Comparison of ENCODE assay signal across 13 cellular contexts in the genomic region with DNA sequence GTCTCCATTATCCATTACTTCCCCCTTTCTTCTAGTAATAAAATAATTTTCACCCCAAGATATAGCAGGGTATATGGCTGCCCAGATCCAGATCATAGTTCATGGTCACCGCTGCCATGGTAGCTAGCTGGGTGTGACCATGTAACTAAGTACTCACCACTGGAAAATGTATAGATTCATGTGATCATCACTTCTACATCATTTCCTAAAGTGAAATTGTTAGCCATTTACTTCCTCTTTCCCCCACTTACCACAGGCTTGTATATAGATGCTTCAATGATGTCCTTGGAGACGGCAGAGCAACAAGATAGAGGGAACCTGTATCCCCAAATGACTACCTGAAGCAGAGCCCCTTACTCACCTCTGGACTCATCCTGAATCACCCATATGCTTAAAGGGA. TPM values are rescaled to one million over a fixed set of nuclear protein-coding genes. Genes with fewer than 3 reads are reported as not detected.
DNase-seq lines count a peak whose midpoint lies in the region; ATAC-seq, FAIRE-seq and TF ChIP-seq lines count a peak whose summit lies in the region.
"Had no signal": no experiment of that assay in that cellular context is flagged by ENCODE, and none has a peak within 500 bp of the region (broad histone marks: within the 10 kb centered on the region; RNA-seq: fewer than 3 reads in every experiment).

No MANE protein-coding gene starts in this region.

- BruUV-seq in HepG2 (replicated peaks; lab: Mats Ljungman, UMichigan): no TSS peak
- BruUV-seq in endothelial cell of umbilical vein (replicated peaks; lab: Mats Ljungman, UMichigan): no TSS peak

- no peaks in the 10 kb centered on the region for H3K27me3 ChIP-seq in right lobe of liver
- no peaks in the 10 kb centered on the region for H3K27me3 ChIP-seq in HepG2 (ENCODE audit: control insufficient read depth in 1 of 2, insufficient read depth in 2 of 2, low read length in 2 of 2)
- no peaks in the 10 kb centered on the region for H3K27me3 ChIP-seq in endothelial cell of umbilical vein (ENCODE audit: control insufficient read depth in 2 of 2, insufficient read depth in 2 of 2, low read length in 2 of 2)
- H3K27me3 ChIP-seq: ascending aorta, pancreas, thyroid gland had no signal

- intact Hi-C loops in right lobe of liver (cut with DNase I) (no loop called here), HepG2 (cut with micrococcal nuclease; ENCODE audit: unreplicated experiment) (no loop called here), endothelial cell of umbilical vein (cut with micrococcal nuclease) (loop anchor here (2.0 to 5.0 kb wide), 2 partner anchors 22 to 51 kb away; a partner anchor contains a TSS)

- TF ChIP-seq CTCF in right lobe of liver (IDR thresholded peaks at IDR 0.05) (no peak), HepG2 (CRISPR knock-in tag; IDR thresholded peaks at IDR 0.05) (no peak), endothelial cell of umbilical vein (IDR thresholded peaks at IDR 0.05; ENCODE audit: extremely low read depth in 1 of 2, insufficient read depth in 1 of 2, low read depth in 1 of 2, low read length in 2 of 2) (no peak), omental fat pad (IDR thresholded peaks at IDR 0.05) (no peak)

- TF ChIP-seq RAD21 in HepG2 (CRISPR knock-in tag; IDR thresholded peaks at IDR 0.05): no peak

- H3K9me3 ChIP-seq in right lobe of liver (no peaks in the 10 kb centered on the region), HepG2 (ENCODE audit: low read length) (no peaks in the 10 kb centered on the region), endothelial cell of umbilical vein (replicated peaks; ENCODE audit: control insufficient read depth, insufficient read depth, low read length) (no peaks in the 10 kb centered on the region)
- H3K9me3 ChIP-seq: ascending aorta, pancreas, thyroid gland had no signal

- TF ChIP-seq EP300 in HepG2 (IDR thresholded peaks at IDR 0.05; ENCODE audit: low read depth in 2 of 2, low read length in 2 of 2): no peak
- no peak for TF ChIP-seq EP300 in HepG2 (CRISPR knock-in tag; IDR thresholded peaks at IDR 0.05; ENCODE audit: borderline replicate concordance)

- H3K27ac ChIP-seq in right lobe of liver (no peak overlapping the region), HepG2 (ENCODE audit: extremely low read length, insufficient read depth, low read length) (no peak overlapping the region), endothelial cell of umbilical vein (ENCODE audit: insufficient read depth, low read depth, low read length) (peak overlapping the region; percentile 73)
- H3K27ac ChIP-seq: ascending aorta, thyroid gland had no signal

- H3K79me2 ChIP-seq in HepG2 (ENCODE audit: insufficient read depth, low read length) (no peaks in the 10 kb centered on the region), endothelial cell of umbilical vein (ENCODE audit: control insufficient read depth, insufficient read depth, low read length) (no peaks in the 10 kb centered on the region)

- H2AFZ ChIP-seq in HepG2 (ENCODE audit: low read length): no peak overlapping the region
- peak overlapping the region; percentile 76 for H2AFZ ChIP-seq in endothelial cell of umbilical vein (ENCODE audit: low read depth, low read length)

- H3K4me3 ChIP-seq in right lobe of liver (no peak overlapping the region), HepG2 (replicated peaks in 1 of 3; ENCODE audit: insufficient read depth in 1 of 3, low read depth in 2 of 3, low read length in 3 of 3) (no peak overlapping the region), endothelial cell of umbilical vein (replicated peaks in 1 of 3; ENCODE audit: insufficient read depth in 1 of 3, low read depth in 1 of 3, low read length in 3 of 3) (no peak overlapping the region)
- H3K4me3 ChIP-seq: ascending aorta, pancreas, thyroid gland had no signal

- ATAC-seq in right lobe of liver (peak; percentile 19 to 45 (median 28)), HepG2 (no peak), omental fat pad (ENCODE audit: low FRiP score) (no peak), HG02610 (IDR thresholded peaks at IDR 0.05; ENCODE audit: unreplicated experiment) (no peak)

- H3K9me1 ChIP-seq in endothelial cell of umbilical vein (replicated peaks; ENCODE audit: control insufficient read depth, extremely low read depth, insufficient read depth, low read length): no peaks in the 10 kb centered on the region

- WGBS in right lobe of liver (ENCODE audit: insufficient coverage, low coverage, low lambda C conversion rate, missing lambda C conversion rate): 79% methylated on average over 2 of the region's 2 CpGs
- WGBS in HepG2 (ENCODE audit: low lambda C conversion rate): 69% methylated on average over 2 of the region's 2 CpGs

- H4K20me1 ChIP-seq in HepG2 (ENCODE audit: insufficient read depth, low read length) (no peaks in the 10 kb centered on the region), endothelial cell of umbilical vein (replicated peaks; ENCODE audit: control insufficient read depth, extremely low read depth, insufficient read depth, low read length) (no peaks in the 10 kb centered on the region)

- in situ Hi-C loops in HepG2 (cut with HindIII; ENCODE audit: extremely low pct_ligation_motif_present, low pct_unique_long_range_greater_than_20kb): no loop called here

- POLR2A ChIA-PET in HepG2 (lab: Yijun Ruan, JAX): interaction anchor here (1.9 kb wide), 1 partner anchor 23 kb away, joined by 6 read pairs; a partner anchor contains a TSS
- POLR2A ChIA-PET in endothelial cell of umbilical vein (lab: Charles Lee): no interaction called here

- FAIRE-seq in HepG2 (lab: Jason Lieb, UNC): no peak
- no peak for FAIRE-seq in RCC 7860 (lab: Jason Lieb, UNC)
- no peak for FAIRE-seq in endothelial cell of umbilical vein (lab: Jason Lieb, UNC)
- no peak for FAIRE-seq in HTR-8/SVneo (lab: Jason Lieb, UNC)
- FAIRE-seq: pancreas had no signal

- no peak for DNase-seq in right lobe of liver
- DNase-seq in HepG2 (ENCODE audit: low spot score): no peak
- peak; percentile 49 for DNase-seq in RCC 7860 (ENCODE audit: low spot score)
- peak; percentile 31 for DNase-seq in endothelial cell of umbilical vein (ENCODE audit: low read depth, low spot score)
- no peak for DNase-seq in HTR-8/SVneo (ENCODE audit: insufficient read length, low spot score)
- no peak for DNase-seq in omental fat pad (ENCODE audit: low spot score)
- DNase-seq in effector CD4-positive, alpha-beta T cell: no peak
- DNase-seq: activated CD4-positive, alpha-beta memory T cell treated with anti-CD3 and anti-CD28 coated beads, Interleukin-2, amount 10 ng/mL, durations not matched to agents 7 days and 5 days; NCI-H2029 treated with DMSO at 0.1 percent for 48 hours; pancreas; thyroid gland had no signal

- dilution Hi-C loops in endothelial cell of umbilical vein (cut with MboI; ENCODE audit: extremely low pct_ligation_motif_present, low sequenced_read_pairs): no loop called here

- H3K9ac ChIP-seq in HepG2 (ENCODE audit: insufficient read depth, low read depth, low read length) (no peak overlapping the region), endothelial cell of umbilical vein (replicated peaks; ENCODE audit: extremely low read depth, insufficient read depth, low read length) (no peak overlapping the region)

- no peak overlapping the region for H3K4me2 ChIP-seq in HepG2 (ENCODE audit: low read depth, low read length)
- H3K4me2 ChIP-seq in endothelial cell of umbilical vein (ENCODE audit: insufficient read depth, low read length): no peak overlapping the region

- no peaks in the 10 kb centered on the region for H3K4me1 ChIP-seq in right lobe of liver
- peaks cover 13% of the 10 kb centered on the region for H3K4me1 ChIP-seq in HepG2 (ENCODE audit: insufficient read depth, low read length)
- peaks cover 21% of the 10 kb centered on the region for H3K4me1 ChIP-seq in endothelial cell of umbilical vein (ENCODE audit: control insufficient read depth, extremely low read depth, insufficient read depth, low read length)
- H3K4me1 ChIP-seq: ascending aorta, pancreas, thyroid gland had no signal

- CTCF ChIA-PET in HepG2 (lab: Yijun Ruan, JAX; ENCODE audit: low intra/inter-chr PET ratio, low total read pairs): interaction anchor here (2.5 kb wide), 1 partner anchor 20 kb away, joined by 17 read pairs; no protein-coding TSS in a partner anchor
- CTCF ChIA-PET in endothelial cell of umbilical vein (lab: Charles Lee): interaction anchor here (1.2 to 1.9 kb wide), 5 partner anchors 20 to 98 kb away, joined by 3 to 11 read pairs (median 4); no protein-coding TSS in a partner anchor

- H3K36me3 ChIP-seq in right lobe of liver (no peaks in the 10 kb centered on the region), HepG2 (replicated peaks in 1 of 2; ENCODE audit: control insufficient read depth in 1 of 2, insufficient read depth in 2 of 2, low read length in 2 of 2) (no peaks in the 10 kb centered on the region), endothelial cell of umbilical vein (ENCODE audit: control insufficient read depth in 2 of 2, extremely low read depth in 1 of 2, insufficient read depth in 2 of 2, low read length in 2 of 2) (no peaks in the 10 kb centered on the region)
- H3K36me3 ChIP-seq: ascending aorta, pancreas, thyroid gland had no signal

- TF ChIP-seq POLR2A in right lobe of liver (IDR thresholded peaks at IDR 0.05): no peak
- TF ChIP-seq POLR2A in HepG2 (IDR thresholded peaks at IDR 0.05; ENCODE audit: insufficient read depth in 1 of 2, low read depth in 2 of 2, low read length in 2 of 2): no peak
- TF ChIP-seq POLR2A in endothelial cell of umbilical vein (IDR thresholded peaks at IDR 0.05; ENCODE audit: low read depth, low read length): no peak

RNA-seq across cellular contexts. Expression of a gene that starts 22.7 kb away (rescaled TPM):
- 10 to 100 TPM in 1 of 6 experiments, 1 to 10 TPM in 5; 6.6 to 10.2 (median 7.3) TPM for total RNA-seq in right lobe of liver
- 19.7 and 26.3 TPM in 2 replicates for total RNA-seq in HepG2 (2016; rRNA removed; fragmentation: Illumina TruSeq; extraction: Trizol)
- total RNA-seq in HepG2 (2016; cell fraction: cytosol; rRNA removed; fragmentation: Illumina TruSeq; extraction: Trizol; ENCODE audit: low read depth): 9.5 and 9.6 TPM in 2 replicates
- total RNA-seq in HepG2 (2016; cell fraction: insoluble cytoplasmic fraction; rRNA removed; fragmentation: Illumina TruSeq; extraction: Trizol): 17.2 and 24.4 TPM in 2 replicates
- total RNA-seq in HepG2 (2016; cell fraction: membrane; rRNA removed; fragmentation: Illumina TruSeq; extraction: Trizol): 7.9 and 8.4 TPM in 2 replicates
- total RNA-seq in HepG2 (2016; cell fraction: nucleus; rRNA removed; fragmentation: Illumina TruSeq; extraction: Trizol): 15.7 and 18.2 TPM in 2 replicates
- polyA plus RNA-seq in HepG2 (2011; rRNA removed): 12.2 and 13.9 TPM in 2 replicates
- 5.6 and 7.2 TPM in 2 replicates for polyA plus RNA-seq in HepG2 (2011; cell fraction: cytosol; rRNA removed)
- polyA plus RNA-seq in HepG2 (2011; cell fraction: nucleus; rRNA removed): 7.5 and 7.6 TPM in 2 replicates
- polyA plus RNA-seq in HepG2 (2012): 7.5 and 7.9 TPM in 2 replicates
- polyA plus RNA-seq in HepG2 (2016; cell fraction: cytosol; fragmentation: Illumina TruSeq; extraction: Trizol; ENCODE audit: low read depth): 0.67 and 1.0 TPM in 2 replicates
- 11.7 and 12.0 TPM in 2 replicates for polyA plus RNA-seq in HepG2 (2016; cell fraction: insoluble cytoplasmic fraction; fragmentation: Illumina TruSeq; extraction: Trizol; ENCODE audit: low read depth)
- 1.4 and 1.6 TPM in 2 replicates for polyA plus RNA-seq in HepG2 (2016; cell fraction: membrane; fragmentation: Illumina TruSeq; extraction: Trizol; ENCODE audit: low read depth)
- polyA plus RNA-seq in HepG2 (2016; cell fraction: nucleus; fragmentation: Illumina TruSeq; extraction: Trizol; ENCODE audit: insufficient read depth, low read depth): 16.9 and 17.5 TPM in 2 replicates
- polyA minus RNA-seq in HepG2 (2011; rRNA and poly(A)+ RNA removed; ENCODE audit: low replicate concordance): 26.2 and 75.0 TPM in 2 replicates
- polyA minus RNA-seq in HepG2 (2011; cell fraction: cytosol; rRNA and poly(A)+ RNA removed): 11.7 and 13.3 TPM in 2 replicates
- polyA minus RNA-seq in HepG2 (2011; cell fraction: nucleus; rRNA and poly(A)+ RNA removed): 20.0 and 20.3 TPM in 2 replicates
- 29.7 and 33.0 TPM in 2 replicates for total RNA-seq in endothelial cell of umbilical vein
- polyA plus RNA-seq in endothelial cell of umbilical vein: 12.7 TPM in 2 replicates
- polyA plus RNA-seq in endothelial cell of umbilical vein (2011; cell fraction: cytosol; rRNA removed): 12.8 and 13.3 TPM in 2 replicates
- polyA plus RNA-seq in endothelial cell of umbilical vein (2011; cell fraction: nucleus; rRNA removed): 26.0 and 29.2 TPM in 2 replicates
- polyA plus RNA-seq in endothelial cell of umbilical vein (2012): 12.6 and 18.4 TPM in 2 replicates
- 62.7 and 63.8 TPM in 2 replicates for polyA minus RNA-seq in endothelial cell of umbilical vein
- 14.5 TPM for polyA minus RNA-seq in endothelial cell of umbilical vein (2011; cell fraction: cytosol; rRNA and poly(A)+ RNA removed)
- 37.7 and 48.3 TPM in 2 replicates for polyA minus RNA-seq in endothelial cell of umbilical vein (2011; cell fraction: nucleus; rRNA and poly(A)+ RNA removed)
- 10 to 100 TPM in 3 of 4 donors, 1 to 10 TPM in 1; 7.5 to 19.6 (median 14.6) TPM for total RNA-seq in omental fat pad

Comparison
In these comparisons a context has a peak if more than half of its experiments do, and no peak if none do; other contexts are left out.
1. ATAC-seq: peak in right lobe of liver (4 of 4); none in HepG2 (single experiment), omental fat pad (single experiment) and HG02610 (single experiment).
2. DNase-seq: peak in RCC 7860 (single experiment) and endothelial cell of umbilical vein (single experiment); none in right lobe of liver (0 of 3), HepG2 (single experiment), HTR-8/SVneo (single experiment), omental fat pad (single experiment) and effector CD4-positive, alpha-beta T cell (single experiment).